11 cellular contexts compared by ENCODE assay signal in the genomic region with DNA sequence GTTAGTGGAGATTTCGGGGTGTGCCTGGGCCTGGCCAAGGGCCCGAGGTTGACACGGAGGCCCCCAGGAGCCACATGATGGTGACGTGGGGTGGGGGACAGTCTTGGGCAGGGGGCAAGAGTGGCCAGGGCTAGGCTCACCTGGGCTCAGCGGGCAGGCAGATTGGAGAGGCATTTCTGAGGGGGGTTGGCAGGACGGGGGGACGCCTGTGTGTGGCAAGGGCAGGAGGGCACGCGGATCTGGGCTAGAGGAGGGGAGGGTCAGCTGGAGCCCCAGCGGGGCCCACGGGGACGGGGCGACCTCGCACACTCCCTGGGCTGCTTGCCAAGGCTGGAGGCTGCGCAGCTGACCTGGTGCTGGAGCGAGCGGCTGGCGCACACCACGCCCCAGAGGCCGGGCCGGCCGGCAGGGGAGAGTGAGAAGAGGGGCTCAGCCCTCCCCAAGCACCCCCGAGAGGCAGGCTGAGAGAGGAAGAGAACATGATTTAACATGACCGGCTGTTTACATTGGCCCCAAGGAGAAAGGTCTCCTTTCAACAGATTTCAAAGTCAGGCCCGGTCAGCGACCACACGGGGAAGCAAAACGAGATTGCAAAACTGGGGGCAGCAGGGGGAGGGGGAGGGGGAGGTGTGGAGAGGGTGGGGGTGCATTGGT. TPM values are rescaled to one million over a fixed set of nuclear protein-coding genes. Genes with fewer than 3 reads are reported as not detected.
DNase-seq lines count a peak whose midpoint lies in the region; ATAC-seq, FAIRE-seq and TF ChIP-seq lines count a peak whose summit lies in the region.
"Had no signal": no experiment of that assay in that cellular context is flagged by ENCODE, and none has a peak within 500 bp of the region (broad histone marks: within the 10 kb centered on the region; RNA-seq: fewer than 3 reads in every experiment).

No MANE protein-coding gene starts in this region.

- H3K9me3 ChIP-seq in SJCRH30 (replicated peaks), result no peaks in the 10 kb centered on the region
- no peaks in the 10 kb centered on the region for H3K9me3 ChIP-seq in osteoblast (ENCODE audit: low read depth, low read length)

- peaks cover 2% of the 10 kb centered on the region for H3K27me3 ChIP-seq in SJCRH30
- no peaks in the 10 kb centered on the region for H3K27me3 ChIP-seq in osteoblast (ENCODE audit: insufficient read depth, low read length)

- no peaks in the 10 kb centered on the region for H3K79me2 ChIP-seq in osteoblast (ENCODE audit: insufficient read depth, low read length)

- TF ChIP-seq CTCF in GM13976 (IDR thresholded peaks at IDR 0.05; ENCODE audit: borderline replicate concordance, control extremely low read depth, extremely low read depth, insufficient read depth, missing control alignments), result no peak
- no peak for TF ChIP-seq CTCF in foreskin fibroblast (IDR thresholded peaks at IDR 0.05; ENCODE audit: low read depth, low read length)
- no peak for TF ChIP-seq CTCF in osteoblast (IDR thresholded peaks at IDR 0.05; ENCODE audit: extremely low read depth, low read depth, low read length)

- DNase-seq in GM13976 (ENCODE audit: low spot score) (peak; percentile 23), SJCRH30 (peak; percentile 88 to 89), foreskin fibroblast (peak; percentile 65 to 82), osteoblast (ENCODE audit: insufficient read length, low spot score, missing footprints) (peak; percentile 92), GM19239 (ENCODE audit: insufficient read length, low spot score) (no peak), SK-N-DZ (ENCODE audit: low spot score) (no peak)
- DNase-seq: T-helper 2 cell had no signal

- ATAC-seq in GM21528 (IDR thresholded peaks at IDR 0.05; ENCODE audit: low FRiP score, unreplicated experiment) (no peak), HG03159 (IDR thresholded peaks at IDR 0.05; ENCODE audit: unreplicated experiment) (no peak)
- ATAC-seq: K562 had no signal

- peaks cover 42% of the 10 kb centered on the region for H3K4me1 ChIP-seq in SJCRH30
- H3K4me1 ChIP-seq in osteoblast (ENCODE audit: insufficient read depth, low read length), result peaks cover 24% of the 10 kb centered on the region

- no peak overlapping the region for H2AFZ ChIP-seq in osteoblast (ENCODE audit: low read length)

- H3K4me3 ChIP-seq in SJCRH30 (peak overlapping the region; percentile 27), foreskin fibroblast (ENCODE audit: low read depth in 1 of 2, low read length in 2 of 2) (no peak overlapping the region), osteoblast (ENCODE audit: insufficient read depth, low read length) (peak overlapping the region; percentile 19)
- H3K4me3 ChIP-seq: K562 had no signal

- H3K36me3 ChIP-seq in SJCRH30, result no peaks in the 10 kb centered on the region
- H3K36me3 ChIP-seq in osteoblast (ENCODE audit: insufficient read depth, low read length), result no peaks in the 10 kb centered on the region

- H3K27ac ChIP-seq in SJCRH30, result peak overlapping the region; percentile 38; the same call in 1 of the 2 replicates
- no peak overlapping the region for H3K27ac ChIP-seq in osteoblast (ENCODE audit: low read depth, low read length)

- in situ Hi-C loops in GM13976 (cut with MboI; ENCODE audit: low sequenced_read_pairs, unreplicated experiment), result no loop called here

- FAIRE-seq in GM19239 (lab: Jason Lieb, UNC), result no peak
- FAIRE-seq: G401.6, K562 had no signal

- H4K20me1 ChIP-seq in osteoblast (ENCODE audit: insufficient read depth, low read length), result no peaks in the 10 kb centered on the region

- peak overlapping the region; percentile 45 for H3K4me2 ChIP-seq in osteoblast (ENCODE audit: insufficient read depth, low read length)

RNA-seq across cellular contexts. Expression of gene SNED1, which starts 38.0 kb away (rescaled TPM):
- 22.3 and 28.4 TPM in 2 replicates for total RNA-seq in SJCRH30 (2014; rRNA removed; shearing (Covaris generic))
- total RNA-seq in osteoblast, result 94.8 and 127 TPM in 2 replicates
- 0.10 TPM in 1 of 2 replicates, not detected in the other for polyA plus RNA-seq in SK-N-DZ (2014; cell fraction: cytosol; rRNA removed)
- 0.07 TPM in 1 of 2 replicates, not detected in the other for polyA plus RNA-seq in SK-N-DZ (2014; cell fraction: nucleus; rRNA removed)

RNA-seq across cellular contexts. Expression of gene CROCC2, which starts 54.3 kb away (rescaled TPM):
- 0.15 and 0.26 TPM in 2 replicates for total RNA-seq in SJCRH30 (2014; rRNA removed; shearing (Covaris generic))
- total RNA-seq in osteoblast, result under 0.01 TPM in 2 replicates
- polyA plus RNA-seq in SK-N-DZ (2014; cell fraction: cytosol; rRNA removed), result not detected in 2 replicates
- not detected in 2 replicates for polyA plus RNA-seq in SK-N-DZ (2014; cell fraction: nucleus; rRNA removed)
- total RNA-seq: K562 had no signal
- polyA plus RNA-seq: K562 had no signal

Comparison
In these comparisons a context has a peak if more than half of its experiments do, and no peak if none do; other contexts are left out.
1. DNase-seq: peak in GM13976 (single experiment), SJCRH30 (2 of 2), foreskin fibroblast (2 of 2) and osteoblast (single experiment); none in GM19239 (single experiment) and SK-N-DZ (single experiment).
2. H3K4me3 ChIP-seq: peak in SJCRH30 (single experiment) and osteoblast (single experiment); none in foreskin fibroblast (0 of 2).